In the genomic region with DNA sequence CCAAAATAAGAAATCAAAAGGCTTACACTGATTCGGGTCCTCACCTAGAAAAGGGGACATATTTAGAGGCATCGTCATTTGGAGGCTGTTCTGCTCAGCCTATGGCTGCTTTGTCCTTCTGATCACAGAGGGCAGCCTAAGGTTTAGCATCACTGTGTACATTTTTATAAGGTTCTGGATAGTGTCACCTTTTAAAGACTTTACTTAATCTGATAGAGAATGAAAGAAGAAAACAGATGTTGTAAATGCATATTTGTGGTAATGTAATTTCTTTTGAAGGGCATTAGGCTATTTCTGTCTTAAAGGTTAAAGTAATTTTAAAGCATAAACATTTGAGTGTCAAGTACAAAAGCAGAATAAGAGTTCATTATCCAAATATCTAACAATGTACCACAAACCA, we compare ENCODE assay signal across 1 cellular context.
TF ChIP-seq lines count a peak whose summit lies in the region.

No MANE protein-coding gene starts in this region.

TF ChIP-seq in SK-N-SH treated with all-trans-retinoic acid at 6 μM for 48 hours, 23 proteins besides CTCF, POLR2A, EP300 and RAD21 (continued from another document):
- TF ChIP-seq, protein P1, sequence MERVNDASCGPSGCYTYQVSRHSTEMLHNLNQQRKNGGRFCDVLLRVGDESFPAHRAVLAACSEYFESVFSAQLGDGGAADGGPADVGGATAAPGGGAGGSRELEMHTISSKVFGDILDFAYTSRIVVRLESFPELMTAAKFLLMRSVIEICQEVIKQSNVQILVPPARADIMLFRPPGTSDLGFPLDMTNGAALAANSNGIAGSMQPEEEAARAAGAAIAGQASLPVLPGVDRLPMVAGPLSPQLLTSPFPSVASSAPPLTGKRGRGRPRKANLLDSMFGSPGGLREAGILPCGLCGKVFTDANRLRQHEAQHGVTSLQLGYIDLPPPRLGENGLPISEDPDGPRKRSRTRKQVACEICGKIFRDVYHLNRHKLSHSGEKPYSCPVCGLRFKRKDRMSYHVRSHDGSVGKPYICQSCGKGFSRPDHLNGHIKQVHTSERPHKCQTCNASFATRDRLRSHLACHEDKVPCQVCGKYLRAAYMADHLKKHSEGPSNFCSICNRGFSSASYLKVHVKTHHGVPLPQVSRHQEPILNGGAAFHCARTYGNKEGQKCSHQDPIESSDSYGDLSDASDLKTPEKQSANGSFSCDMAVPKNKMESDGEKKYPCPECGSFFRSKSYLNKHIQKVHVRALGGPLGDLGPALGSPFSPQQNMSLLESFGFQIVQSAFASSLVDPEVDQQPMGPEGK (CRISPR knock-in tag; IDR thresholded peaks at IDR 0.05; ENCODE audit: borderline replicate concordance), result no peak
- TF ChIP-seq CSDC2 (CRISPR knock-in tag; IDR thresholded peaks at IDR 0.05), result no peak
